ENCODE assay signal across 22 cellular contexts in the genomic region with DNA sequence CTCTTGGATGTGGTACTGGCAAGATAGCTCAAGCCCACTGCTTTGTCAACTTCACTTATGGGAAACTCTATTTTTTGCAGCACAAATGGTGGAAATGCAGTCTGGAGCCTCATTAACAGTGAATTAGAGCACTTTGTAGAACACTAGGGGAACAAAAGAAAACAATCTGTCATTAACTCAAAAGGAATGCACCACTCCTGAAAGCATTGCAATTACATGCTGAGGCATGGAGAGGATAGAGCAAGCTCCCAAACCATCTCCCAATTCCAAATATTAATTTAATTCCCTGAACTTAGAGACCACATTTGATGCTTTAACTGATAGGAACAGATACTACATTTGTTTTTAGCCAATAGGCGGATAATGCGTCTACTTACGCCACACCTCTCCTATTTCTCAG. TPM values are rescaled to one million over a fixed set of nuclear protein-coding genes. Genes with fewer than 3 reads are reported as not detected.
A peak's percentile ranks its signal among the peaks of the same experiment; 100 is the strongest.
DNase-seq lines count a peak whose midpoint lies in the region; ATAC-seq, FAIRE-seq and TF ChIP-seq lines count a peak whose summit lies in the region.
"Had no signal": no experiment of that assay in that cellular context is flagged by ENCODE, and none has a peak within 500 bp of the region (broad histone marks: within the 10 kb centered on the region; RNA-seq: fewer than 3 reads in every experiment).

No MANE protein-coding gene starts in this region.

- no peak overlapping the region for H3K18ac ChIP-seq in H1 (ENCODE audit: extremely low read depth, low read length)
- H3K18ac ChIP-seq in mesendoderm (ENCODE audit: low read length): no peak overlapping the region

- no peak overlapping the region for H2BK15ac ChIP-seq in H1 (ENCODE audit: low read length)
- H2BK15ac ChIP-seq in mesendoderm (replicated peaks; ENCODE audit: low read depth): no peak overlapping the region

- H3K27me3 ChIP-seq in H1 (replicated peaks in 1 of 4; ENCODE audit: control insufficient read depth in 3 of 4, extremely low read depth in 1 of 4, insufficient read depth in 3 of 4, low read length in 3 of 4) (no peaks in the 10 kb centered on the region; a peak in 1 of 7 replicates), mesendoderm (ENCODE audit: insufficient read depth, low read length, poor library complexity) (no peaks in the 10 kb centered on the region)
- H3K27me3 ChIP-seq: BE2C had no signal

- H3K4me3 Mint-ChIP-seq in activated T-cell treated with anti-CD3 and anti-CD28 coated beads, Interleukin-2, amount 50 U/mL, for 72 hours: no peak overlapping the region
- H3K4me3 Mint-ChIP-seq: CD4-positive, alpha-beta T cell had no signal

- no peak overlapping the region for H4K91ac ChIP-seq in H1 (replicated peaks; ENCODE audit: insufficient read length, low read length)

- no peaks in the 10 kb centered on the region for H3K79me2 ChIP-seq in H1 (ENCODE audit: control insufficient read depth in 1 of 2, insufficient read depth in 2 of 2, low read length in 2 of 2)
- no peaks in the 10 kb centered on the region for H3K79me2 ChIP-seq in mesendoderm (ENCODE audit: control insufficient read depth, insufficient read depth, low read length)
- H3K79me2 ChIP-seq in OCI-LY7 (ENCODE audit: insufficient read depth, low read depth, low read length): no peaks in the 10 kb centered on the region

- H3K36me3 Mint-ChIP-seq in activated T-cell treated with anti-CD3 and anti-CD28 coated beads, Interleukin-2, amount 50 U/mL, for 72 hours (ENCODE audit: insufficient read depth in 2 of 2): no peaks in the 10 kb centered on the region

- intact Hi-C loops in OCI-LY7 (cut with micrococcal nuclease; ENCODE audit: unreplicated experiment): no loop called here

- no peak overlapping the region for H2BK20ac ChIP-seq in H1 (ENCODE audit: low read length)

- TF ChIP-seq POLR2A in H1 (IDR thresholded peaks at IDR 0.05; ENCODE audit: control extremely low read depth in 1 of 2, low read depth in 2 of 2, low read length in 2 of 2): no peak

- H2BK12ac ChIP-seq in H1 (ENCODE audit: low read depth, low read length): no peak overlapping the region

- no peak for ATAC-seq in activated T-cell treated with anti-CD3 and anti-CD28 coated beads, Interleukin-2, amount 50 U/mL, for 72 hours (replicated peaks in 1 of 2)

- H2AK5ac ChIP-seq in H1 (ENCODE audit: low read depth, low read length) (no peak overlapping the region), mesendoderm (ENCODE audit: low read length) (no peak overlapping the region)

- no peaks in the 10 kb centered on the region for H3K4me1 Mint-ChIP-seq in activated T-cell treated with anti-CD3 and anti-CD28 coated beads, Interleukin-2, amount 50 U/mL, for 72 hours (ENCODE audit: low read depth)

- H3K4me3 ChIP-seq in H1 (ENCODE audit: extremely low read depth in 1 of 4, insufficient read depth in 2 of 4, low read depth in 3 of 4, low read length in 4 of 4): no peak overlapping the region
- H3K4me3 ChIP-seq in mesendoderm (ENCODE audit: low read length): no peak overlapping the region
- no peak overlapping the region for H3K4me3 ChIP-seq in OCI-LY7 (ENCODE audit: low read depth, low read length, poor library complexity, severe bottlenecking)
- H3K4me3 ChIP-seq: GM23248, SK-N-MC had no signal

- no peak for TF ChIP-seq RAD21 in H1 (IDR thresholded peaks at IDR 0.05 in 1 of 2, conservative IDR thresholded peaks at IDR 0.05 in 1 of 2; ENCODE audit: low read depth in 2 of 2, low read length in 2 of 2)

- WGBS in H1 (ENCODE audit: extremely low coverage in 1 of 2, insufficient coverage in 1 of 2, insufficient read length in 1 of 2, insufficient replicate concordance in 2 of 2, low coverage in 1 of 2, low lambda C conversion rate in 2 of 2, missing lambda C conversion rate in 1 of 2), 2 experiments: 60% methylated on average over 3 of the region's 3 CpGs; no CpG with 5 or more reads in 1 of the 2 experiments
- WGBS in mesendoderm (ENCODE audit: extremely low coverage, insufficient coverage, low lambda C conversion rate): no CpG with 5 or more reads among the region's 3 CpGs

- H2AFZ ChIP-seq in H1 (ENCODE audit: low read length) (no peak overlapping the region), OCI-LY7 (ENCODE audit: low read length) (no peak overlapping the region)
- H2AFZ ChIP-seq: GM23248 had no signal

- no peak overlapping the region for H3K27ac Mint-ChIP-seq in activated T-cell treated with anti-CD3 and anti-CD28 coated beads, Interleukin-2, amount 50 U/mL, for 72 hours
- H3K27ac Mint-ChIP-seq: CD4-positive, alpha-beta T cell had no signal

- no peaks in the 10 kb centered on the region for H3K27me3 Mint-ChIP-seq in activated T-cell treated with anti-CD3 and anti-CD28 coated beads, Interleukin-2, amount 50 U/mL, for 72 hours (ENCODE audit: low read depth)
- H3K27me3 Mint-ChIP-seq: CD4-positive, alpha-beta T cell had no signal

- no peak overlapping the region for H3K23ac ChIP-seq in H1 (ENCODE audit: insufficient read length)
- no peak overlapping the region for H3K23ac ChIP-seq in mesendoderm (ENCODE audit: low read length)

- FAIRE-seq in H1 (lab: Jason Lieb, UNC): no peak

- H3K4ac ChIP-seq in H1 (replicated peaks; ENCODE audit: insufficient read length, low read depth, low read length) (no peak overlapping the region), mesendoderm (ENCODE audit: low read depth, low read length) (no peak overlapping the region)

- no peak overlapping the region for H4K5ac ChIP-seq in H1 (ENCODE audit: insufficient read length, low read depth, low read length)
- H4K5ac ChIP-seq in mesendoderm (ENCODE audit: low read length): no peak overlapping the region

- TF ChIP-seq EP300 in H1 (IDR thresholded peaks at IDR 0.05; ENCODE audit: borderline replicate concordance in 1 of 2, low read depth in 2 of 2, low read length in 2 of 2): no peak

- no peak overlapping the region for H3K27ac ChIP-seq in H1 (ENCODE audit: low read depth, low read length)
- no peak overlapping the region for H3K27ac ChIP-seq in mesendoderm (ENCODE audit: low read depth, low read length)
- H3K27ac ChIP-seq in OCI-LY7 (ENCODE audit: low read depth, low read length, poor library complexity, severe bottlenecking): no peak overlapping the region
- H3K27ac ChIP-seq: GM23248, SK-N-MC had no signal

- H3K56ac ChIP-seq in H1 (replicated peaks; ENCODE audit: insufficient read length, low read depth, low read length): no peak overlapping the region
- no peak overlapping the region for H3K56ac ChIP-seq in mesendoderm (ENCODE audit: low read length)

- H3K9ac ChIP-seq in H1 (replicated peaks in 1 of 4; ENCODE audit: extremely low read depth in 1 of 4, low read depth in 3 of 4, low read length in 3 of 4) (no peak overlapping the region), mesendoderm (ENCODE audit: low read length) (no peak overlapping the region)
- H3K9ac ChIP-seq: GM23248 had no signal

- CTCF ChIA-PET in H1 (lab: Charles Lee; ENCODE audit: partially characterized antibody): interaction anchor here (0.7 to 1.4 kb wide), 4 partner anchors 12 to 183 kb away, joined by 3 to 4 read pairs (median 3); no protein-coding TSS in a partner anchor
- CTCF ChIA-PET in OCI-LY7 (lab: Charles Lee; ENCODE audit: unreplicated experiment): no interaction called here

- no peaks in the 10 kb centered on the region for H3K36me3 ChIP-seq in H1 (ENCODE audit: control insufficient read depth in 2 of 4, insufficient read depth in 4 of 4, low read length in 3 of 4)
- no peaks in the 10 kb centered on the region for H3K36me3 ChIP-seq in mesendoderm (ENCODE audit: control insufficient read depth, insufficient read depth, low read length)
- no peaks in the 10 kb centered on the region for H3K36me3 ChIP-seq in OCI-LY7 (ENCODE audit: insufficient read depth, low read length)
- H3K36me3 ChIP-seq: BE2C had no signal

- H2BK5ac ChIP-seq in H1 (ENCODE audit: low read depth, low read length) (no peak overlapping the region), mesendoderm (ENCODE audit: low read length) (no peak overlapping the region)

- no peak overlapping the region for H2BK120ac ChIP-seq in H1 (replicated peaks; ENCODE audit: low read depth, low read length)
- no peak overlapping the region for H2BK120ac ChIP-seq in mesendoderm (ENCODE audit: low read depth, low read length)

- no peaks in the 10 kb centered on the region for H3K79me1 ChIP-seq in H1 (ENCODE audit: low read depth, low read length)
- H3K79me1 ChIP-seq in mesendoderm (ENCODE audit: low read length): no peaks in the 10 kb centered on the region

- H3K4me2 ChIP-seq in H1 (ENCODE audit: insufficient read depth in 1 of 2, low read depth in 2 of 2, low read length in 2 of 2) (no peak overlapping the region), mesendoderm (ENCODE audit: low read length) (no peak overlapping the region), OCI-LY7 (ENCODE audit: low read length) (no peak overlapping the region)

- POLR2A ChIA-PET in H1 (lab: Charles Lee; ENCODE audit: partially characterized antibody) (no interaction called here), OCI-LY7 (lab: Charles Lee) (no interaction called here)

- H3K23me2 ChIP-seq in H1 (ENCODE audit: low read depth, low read length): no peaks in the 10 kb centered on the region

- DNase-seq in Ammon's horn (ENCODE audit: low spot score) (peak; percentile 3), NCI-H1105 (lab: John Stamatoyannopoulos, UW) (peak; percentile 1), H1 (ENCODE audit: low read depth in 1 of 2, low spot score in 2 of 2) (no peak), mesendoderm (peak; percentile 50), GOT3 (lab: John Stamatoyannopoulos, UW) (no peak), kidney tubule cell (ENCODE audit: low spot score) (no peak), OCI-LY7 (ENCODE audit: low spot score) (no peak)
- no peak for DNase-seq in activated T-cell treated with anti-CD3 and anti-CD28 coated beads, Interleukin-2, amount 50 U/mL, for 72 hours
- DNase-seq: BE2C; CD4-positive, alpha-beta T cell; DMS153; GF-D8; GM23248; KG1; MV-4-11; NCI-H1417 treated with DMSO at 0.1 percent for 48 hours; NCI-H1930; NCI-H2171 treated with DMSO at 0.1 percent for 48 hours; NCI-H446; NCI-H526 treated with DMSO at 0.1 percent for 48 hours; SHP77 had no signal

- no TSS peak for BruUV-seq in OCI-LY7 (replicated peaks; lab: Mats Ljungman, UMichigan)

- H3K9me2 ChIP-seq in OCI-LY7 (ENCODE audit: insufficient read depth, low read length): no peaks in the 10 kb centered on the region

- no peaks in the 10 kb centered on the region for H3K9me3 Mint-ChIP-seq in activated T-cell treated with anti-CD3 and anti-CD28 coated beads, Interleukin-2, amount 50 U/mL, for 72 hours

- no peak overlapping the region for H4K8ac ChIP-seq in H1 (ENCODE audit: extremely low read depth, insufficient read depth, low read length)
- no peak overlapping the region for H4K8ac ChIP-seq in mesendoderm (ENCODE audit: low read depth, low read length)

- no peak overlapping the region for H3K14ac ChIP-seq in H1 (ENCODE audit: insufficient read length)

- TF ChIP-seq CTCF in H1 (IDR thresholded peaks at IDR 0.05; ENCODE audit: control extremely low read depth in 1 of 3, insufficient read depth in 1 of 3, low read depth in 1 of 3, low read length in 3 of 3): no peak
- no peak for TF ChIP-seq CTCF in OCI-LY7 (conservative IDR thresholded peaks at IDR 0.05; ENCODE audit: low read length)

- H4K20me1 ChIP-seq in H1 (replicated peaks in 1 of 2; ENCODE audit: control insufficient read depth in 1 of 2, insufficient read depth in 2 of 2, low read length in 2 of 2) (no peaks in the 10 kb centered on the region), OCI-LY7 (ENCODE audit: insufficient read depth, low read length) (no peaks in the 10 kb centered on the region)

- H3K9me3 ChIP-seq in H1 (ENCODE audit: insufficient read depth in 2 of 2, low read depth in 1 of 2, low read length in 1 of 2) (no peaks in the 10 kb centered on the region), OCI-LY7 (ENCODE audit: low read length) (no peaks in the 10 kb centered on the region)
- H3K9me3 ChIP-seq: BE2C had no signal

- H3K4me1 ChIP-seq in H1 (replicated peaks in 1 of 4; ENCODE audit: control insufficient read depth in 3 of 4, insufficient read depth in 4 of 4, low read length in 3 of 4) (peaks cover 0 to 2% (median under 1%) of the 10 kb centered on the region in 4 experiments; a peak in 2 of 7 replicates), mesendoderm (ENCODE audit: control insufficient read depth, low read depth, low read length) (peaks cover 6% of the 10 kb centered on the region), OCI-LY7 (ENCODE audit: insufficient read depth, low read length, poor library complexity, severe bottlenecking) (no peaks in the 10 kb centered on the region)
- H3K4me1 ChIP-seq: BE2C had no signal

RNA-seq across cellular contexts. Expression of a gene that starts 32.8 kb away (rescaled TPM):
- total RNA-seq in H1 (2021; fragmentation: NEBNext Ultra II Directional; extraction: Animal tissue kit (Norgen Biotek cat#: 25700)): 7.6 and 7.8 TPM in 2 replicates
- polyA plus RNA-seq in H1 (2011; rRNA removed): 3.8 and 4.1 TPM in 2 replicates
- polyA plus RNA-seq in H1 (2011; cell fraction: cytosol; rRNA removed): 5.0 TPM
- polyA plus RNA-seq in H1 (2011; cell fraction: nucleus; rRNA removed): 10.8 TPM
- polyA plus RNA-seq in H1 (2012, experiment 1 of 2): 3.7 to 4.5 TPM (median 3.9 TPM) in 4 replicates
- 0.41 TPM for polyA plus RNA-seq in H1 (2012, experiment 2 of 2)
- polyA plus RNA-seq in H1 (2013, experiment 1 of 2): 3.0 TPM
- polyA plus RNA-seq in H1 (2013, experiment 2 of 2): 2.5 TPM
- 18.5 and 20.6 TPM in 2 replicates for polyA minus RNA-seq in H1 (2011; rRNA and poly(A)+ RNA removed)
- polyA minus RNA-seq in H1 (2011; cell fraction: cytosol; rRNA and poly(A)+ RNA removed): 9.2 TPM
- polyA minus RNA-seq in H1 (2011; cell fraction: nucleus; rRNA and poly(A)+ RNA removed): 19.9 TPM
- polyA plus RNA-seq in mesendoderm (2013, experiment 1 of 2): 2.6 TPM
- polyA plus RNA-seq in mesendoderm (2013, experiment 2 of 2): 2.8 TPM
- 1 to 10 TPM in 1 of 2 donors, under 1 TPM in 1; 0.35 to 1.6 TPM for total RNA-seq in activated T-cell treated with anti-CD3 and anti-CD28 coated beads, Interleukin-2, amount 50 U/mL, for 72 hours
- total RNA-seq in OCI-LY7 (2014; rRNA removed; shearing (Covaris generic)): not detected in 2 replicates
- total RNA-seq in OCI-LY7 (2022): 0.04 TPM in 1 of 2 replicates, not detected in the other

Comparison
In these comparisons a context has a peak if more than half of its experiments do, and no peak if none do; other contexts are left out.
1. DNase-seq: peak in Ammon's horn (single experiment), NCI-H1105 (single experiment) and mesendoderm (single experiment); none in H1 (0 of 2), activated T-cell treated with anti-CD3 and anti-CD28 coated beads, Interleukin-2, amount 50 U/mL, for 72 hours (0 of 2), GOT3 (single experiment), kidney tubule cell (single experiment) and OCI-LY7 (single experiment).